ENCODE assay signal across 8 cellular contexts in genomic region chr7:1555813-1556540, GRCh38. TPM values are rescaled to one million over a fixed set of nuclear protein-coding genes. Genes with fewer than 3 reads are reported as not detected.
DNase-seq lines count a peak whose midpoint lies in the region; ATAC-seq, FAIRE-seq and TF ChIP-seq lines count a peak whose summit lies in the region.

TSS of gene TMEM184A (minus strand) at chr7:1556205. CDS start at chr7:1555484, 721 bp downstream.

- no peak for FAIRE-seq in H54 (lab: Jason Lieb, UNC)

- ATAC-seq in GM18861 (IDR thresholded peaks at IDR 0.05; ENCODE audit: unreplicated experiment): no peak
- ATAC-seq in GM18867 (IDR thresholded peaks at IDR 0.05; ENCODE audit: unreplicated experiment): no peak

- 0 out of 2 replicates have a peak within 1 kb of the TSS, but pooled peaks have one; percentile 6 for H3K4me3 ChIP-seq in AG04449 (ENCODE audit: low read depth, low read length)
- H3K4me3 ChIP-seq in hepatocyte: no peak within 1 kb of the TSS

- no peaks in the 10 kb centered on the region for H4K20me1 ChIP-seq in hepatocyte (ENCODE audit: insufficient read depth, poor library complexity, severe bottlenecking)

- WGBS in hepatocyte (ENCODE audit: low lambda C conversion rate, missing lambda C conversion rate): 51% methylated on average over 22 of the region's 23 CpGs

- no peaks in the 10 kb centered on the region for H3K36me3 ChIP-seq in hepatocyte (replicated peaks; ENCODE audit: insufficient read depth, low read depth)

- CTCF ChIA-PET in AG04449 (lab: Yijun Ruan, JAX): interaction anchor here (0.9 to 2.1 kb wide), 5 partner anchors 12 to 52 kb away, joined by 3 to 8 read pairs (median 5); no protein-coding TSS in a partner anchor

- H3K4me2 ChIP-seq in hepatocyte: peak within 1 kb of the TSS; percentile 73

- H2AFZ ChIP-seq in hepatocyte: no peak within 1 kb of the TSS

- no peaks in the 10 kb centered on the region for H3K27me3 ChIP-seq in hepatocyte

- DNase-seq in AG04449 (ENCODE audit: low read depth, low spot score) (no peak), H54 (ENCODE audit: insufficient read length, low spot score) (peak; percentile 82), NCI-H524 treated with DMSO at 0.1 percent for 48 hours (lab: John Stamatoyannopoulos, UW) (peak; percentile 76), hepatocyte (ENCODE audit: low spot score) (peak; percentile 89)
- DNase-seq in activated naive CD4-positive, alpha-beta T cell treated with Interleukin-2 at 50 U/mL for 16 hours: peak; percentile 36
- DNase-seq in stimulated activated CD4-positive, alpha-beta T cell treated with anti-CD3 and anti-CD28 coated beads, Interleukin-4, amount 100 ng/mL, for 24 hours: peak; percentile 42

- POLR2A ChIA-PET in AG04449 (lab: Yijun Ruan, JAX): interaction anchor here (1.2 kb wide), 1 partner anchor 97 kb away, joined by 3 read pairs; the partner anchor contains the start of gene MICALL2

- H3K4me1 ChIP-seq in hepatocyte (ENCODE audit: insufficient read depth): peaks cover 11% of the 10 kb centered on the region

- peak; percentile 35; the same call in 1 of the 2 replicates for TF ChIP-seq POLR2A in H54 (IDR thresholded peaks at IDR 0.05; ENCODE audit: low read depth, low read length)

- no peaks in the 10 kb centered on the region for H3K9me2 ChIP-seq in hepatocyte (replicated peaks; ENCODE audit: insufficient read depth)

- peak; percentile 35 for TF ChIP-seq CTCF in AG04449 (IDR thresholded peaks at IDR 0.05; ENCODE audit: insufficient read depth, low read length, missing control alignments)
- peak; percentile 58 for TF ChIP-seq CTCF in hepatocyte (IDR thresholded peaks at IDR 0.05; ENCODE audit: poor library complexity)

- peak within 1 kb of the TSS; percentile 98 for H3K27ac ChIP-seq in hepatocyte

- H3K9me3 ChIP-seq in hepatocyte (ENCODE audit: low read depth): no peaks in the 10 kb centered on the region

- peaks cover 4% of the 10 kb centered on the region for H3K79me2 ChIP-seq in hepatocyte

RNA-seq across cellular contexts. Expression of gene TMEM184A, which starts in this region (rescaled TPM):
- 14.5 and 23.4 TPM in 2 replicates for total RNA-seq in hepatocyte
- polyA plus RNA-seq in hepatocyte: 18.6 and 24.7 TPM in 2 replicates
